10 cellular contexts compared by ENCODE assay signal in the genomic region with DNA sequence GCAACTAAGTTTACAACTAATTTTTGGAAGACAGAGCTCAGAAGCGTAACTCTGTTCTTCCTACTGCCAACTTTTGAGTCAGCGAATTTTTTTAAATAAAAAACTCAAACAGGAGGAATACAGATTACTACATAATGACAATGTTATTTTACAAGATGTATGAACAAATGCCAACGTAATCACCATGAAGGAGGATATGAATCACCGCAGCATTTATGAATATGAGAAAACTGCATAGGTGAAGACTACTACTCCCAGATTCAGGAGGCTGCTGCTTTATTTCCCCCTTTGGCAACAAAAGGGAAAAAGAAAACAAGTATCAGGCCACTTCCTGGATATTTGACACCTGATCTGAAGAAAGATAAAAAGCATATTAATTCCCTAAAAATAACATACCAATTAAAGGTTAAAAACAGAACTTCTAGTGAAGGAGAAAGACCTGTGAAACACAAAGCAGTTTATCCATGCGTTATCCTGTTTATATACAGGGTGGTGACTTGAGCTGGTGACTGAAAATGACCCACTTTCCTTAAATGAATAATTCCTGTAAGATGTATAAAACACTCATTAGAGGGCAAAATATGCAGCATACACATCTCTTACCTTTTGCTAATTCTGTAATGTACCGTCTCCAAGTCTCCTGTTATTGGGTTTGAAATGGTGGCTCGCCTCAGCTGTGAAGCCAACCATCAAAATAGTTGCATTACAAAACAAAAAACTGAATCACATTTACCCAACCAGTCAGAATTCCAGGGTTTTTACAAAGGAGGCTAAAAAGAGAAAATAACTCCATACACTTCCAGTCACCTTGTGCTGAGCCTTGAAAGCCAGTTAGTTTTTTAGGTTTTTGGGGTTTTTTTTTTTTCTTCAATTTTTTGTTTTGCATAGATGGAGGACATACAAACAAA. TPM values are rescaled to one million over a fixed set of nuclear protein-coding genes. Genes with fewer than 3 reads are reported as not detected.
A peak's percentile ranks its signal among the peaks of the same experiment; 100 is the strongest.
DNase-seq lines count a peak whose midpoint lies in the region; ATAC-seq, FAIRE-seq and TF ChIP-seq lines count a peak whose summit lies in the region.
"Had no signal": no experiment of that assay in that cellular context is flagged by ENCODE, and none has a peak within 500 bp of the region (broad histone marks: within the 10 kb centered on the region; RNA-seq: fewer than 3 reads in every experiment).

No MANE protein-coding gene starts in this region.

- no peak for TF ChIP-seq CTCF in cardiac fibroblast (IDR thresholded peaks at IDR 0.05; ENCODE audit: low read depth, low read length)

- intact Hi-C loops in activated CD4-positive, alpha-beta T cell treated with anti-CD3 and anti-CD28 coated beads for 36 hours (cut with DNase I, micrococcal nuclease) = no loop called here

- no peak for DNase-seq in activated CD4-positive, alpha-beta T cell treated with anti-CD3 and anti-CD28 coated beads for 36 hours
- no peak for DNase-seq in activated CD4-positive, alpha-beta T cell treated with anti-CD3 and anti-CD28 coated beads for 1 hour
- DNase-seq in cardiac fibroblast (ENCODE audit: low read depth in 2 of 2) (peak; percentile 90 to 96), kidney tubule cell (ENCODE audit: low spot score) (peak; percentile 49), urothelium cell line (ENCODE audit: low spot score) (peak; percentile 12), C1 segment of cervical spinal cord (lab: John Stamatoyannopoulos, UW) (no peak), retina (no peak)
- DNase-seq: stimulated activated naive CD8-positive, alpha-beta T cell treated with anti-CD3 and anti-CD28 coated beads, Interleukin-15, Interleukin-2, amounts not matched to agents 100 U/mL and 50 U/mL, for 24 hours had no signal

- H3K27ac Mint-ChIP-seq in activated CD4-positive, alpha-beta T cell treated with anti-CD3 and anti-CD28 coated beads for 36 hours = no peak overlapping the region
- H3K27ac Mint-ChIP-seq: B cell had no signal

- H3K4me3 ChIP-seq in cardiac fibroblast (replicated peaks in 1 of 2; ENCODE audit: low read depth in 2 of 2, low read length in 2 of 2) = no peak overlapping the region

- H3K36me3 Mint-ChIP-seq in activated CD4-positive, alpha-beta T cell treated with anti-CD3 and anti-CD28 coated beads for 36 hours (ENCODE audit: low read depth) = peaks cover 33% of the 10 kb centered on the region

- no peaks in the 10 kb centered on the region for H3K9me3 Mint-ChIP-seq in activated CD4-positive, alpha-beta T cell treated with anti-CD3 and anti-CD28 coated beads for 36 hours (ENCODE audit: low read depth)

- CTCF ChIA-PET in activated CD4-positive, alpha-beta T cell treated with anti-CD3 and anti-CD28 coated beads for 36 hours (lab: Charles Lee) = interaction anchor here (0.6 to 1.0 kb wide), 3 partner anchors 16 to 100 kb away, joined by 3 read pairs; no protein-coding TSS in a partner anchor

- peaks cover 6% of the 10 kb centered on the region for H3K4me1 Mint-ChIP-seq in activated CD4-positive, alpha-beta T cell treated with anti-CD3 and anti-CD28 coated beads for 36 hours
- H3K4me1 Mint-ChIP-seq: B cell had no signal

- H3K4me3 Mint-ChIP-seq in activated CD4-positive, alpha-beta T cell treated with anti-CD3 and anti-CD28 coated beads for 36 hours = no peak overlapping the region
- H3K4me3 Mint-ChIP-seq: B cell had no signal

- POLR2A ChIA-PET in activated CD4-positive, alpha-beta T cell treated with anti-CD3 and anti-CD28 coated beads for 36 hours (lab: Charles Lee) = no interaction called here

- ATAC-seq in activated CD4-positive, alpha-beta T cell treated with anti-CD3 and anti-CD28 coated beads for 36 hours = peak; percentile 36
- no peak for ATAC-seq in HG03460 (IDR thresholded peaks at IDR 0.05; ENCODE audit: unreplicated experiment)
- ATAC-seq: stimulated activated naive CD8-positive, alpha-beta T cell treated with anti-CD3 and anti-CD28 coated beads, Interleukin-15, Interleukin-2, amounts not matched to agents 100 U/mL and 50 U/mL, for 24 hours had no signal

- no peak for FAIRE-seq in urothelium cell line (lab: Jason Lieb, UNC)

- no peaks in the 10 kb centered on the region for H3K27me3 Mint-ChIP-seq in activated CD4-positive, alpha-beta T cell treated with anti-CD3 and anti-CD28 coated beads for 36 hours
- H3K27me3 Mint-ChIP-seq: B cell had no signal

RNA-seq across cellular contexts. Expression of a gene that starts 52.0 kb away (rescaled TPM):
- 10 to 100 TPM; 51.8 to 58.5 TPM for total RNA-seq in activated CD4-positive, alpha-beta T cell treated with anti-CD3 and anti-CD28 coated beads for 36 hours

Comparison
In these comparisons a context has a peak if more than half of its experiments do, and no peak if none do; other contexts are left out.
1. DNase-seq: peak in cardiac fibroblast (2 of 2), kidney tubule cell (single experiment) and urothelium cell line (single experiment); none in activated CD4-positive, alpha-beta T cell treated with anti-CD3 and anti-CD28 coated beads for 36 hours (single experiment), activated CD4-positive, alpha-beta T cell treated with anti-CD3 and anti-CD28 coated beads for 1 hour (single experiment), C1 segment of cervical spinal cord (0 of 14) and retina (single experiment).